ENCODE assay signal across 9 cellular contexts in genomic region chr3:13023251-13024055, GRCh38. TPM values are rescaled to one million over a fixed set of nuclear protein-coding genes. Genes with fewer than 3 reads are reported as not detected.
A peak's percentile ranks its signal among the peaks of the same experiment; 100 is the strongest.
DNase-seq lines count a peak whose midpoint lies in the region; ATAC-seq and TF ChIP-seq lines count a peak whose summit lies in the region.
"Had no signal": no experiment of that assay in that cellular context is flagged by ENCODE, and none has a peak within 500 bp of the region (broad histone marks: within the 10 kb centered on the region; RNA-seq: fewer than 3 reads in every experiment).

No MANE protein-coding gene starts in this region.

- H3K4me3 Mint-ChIP-seq in CD14-positive monocyte (no peak overlapping the region), progenitor cell of endocrine pancreas (ENCODE audit: low read depth) (no peak overlapping the region)

- H3K9me3 ChIP-seq in smooth muscle cell (replicated peaks; ENCODE audit: low read depth): no peaks in the 10 kb centered on the region

- H3K27me3 ChIP-seq in smooth muscle cell (ENCODE audit: low read depth): no peaks in the 10 kb centered on the region

- H3K36me3 Mint-ChIP-seq in CD14-positive monocyte (peaks cover 0 to 1% of the 10 kb centered on the region in 2 donors), progenitor cell of endocrine pancreas (ENCODE audit: insufficient read depth) (no peaks in the 10 kb centered on the region)

- no peaks in the 10 kb centered on the region for H3K79me2 ChIP-seq in smooth muscle cell (ENCODE audit: low read depth)

- H3K36me3 ChIP-seq in smooth muscle cell (ENCODE audit: low read depth): no peaks in the 10 kb centered on the region

- WGBS in smooth muscle cell (ENCODE audit: low lambda C conversion rate): 72% methylated on average over 5 of the region's 5 CpGs

- intact Hi-C loops in CD14-positive monocyte (cut with micrococcal nuclease): no loop called here

- peaks cover 22% of the 10 kb centered on the region for H3K4me1 Mint-ChIP-seq in CD14-positive monocyte
- no peaks in the 10 kb centered on the region for H3K4me1 Mint-ChIP-seq in progenitor cell of endocrine pancreas (ENCODE audit: low read depth)

- peaks cover 0 to 3% (median 0%) of the 10 kb centered on the region in 7 donors for H3K9me3 Mint-ChIP-seq in CD14-positive monocyte
- no peaks in the 10 kb centered on the region for H3K9me3 Mint-ChIP-seq in progenitor cell of endocrine pancreas (ENCODE audit: low read depth)

- peak overlapping the region in 1 of 7 donors; percentile 55 for H3K27ac Mint-ChIP-seq in CD14-positive monocyte
- H3K27ac Mint-ChIP-seq in progenitor cell of endocrine pancreas: no peak overlapping the region

- H3K4me3 ChIP-seq in GM12865 (ENCODE audit: low read depth, low read length) (no peak overlapping the region), choroid plexus epithelial cell (ENCODE audit: low read depth, low read length) (no peak overlapping the region), smooth muscle cell (no peak overlapping the region)

- no peak for TF ChIP-seq CTCF in GM12865 (IDR thresholded peaks at IDR 0.05; ENCODE audit: insufficient read depth, low read depth, low read length, missing control alignments)
- TF ChIP-seq CTCF in choroid plexus epithelial cell (conservative IDR thresholded peaks at IDR 0.05; ENCODE audit: low read depth, low read length): no peak
- no peak for TF ChIP-seq CTCF in smooth muscle cell (IDR thresholded peaks at IDR 0.05; ENCODE audit: borderline replicate concordance, insufficient read depth, poor library complexity, severe bottlenecking)
- no peak for TF ChIP-seq CTCF in CD14-positive monocyte (IDR thresholded peaks at IDR 0.05)
- no peak for TF ChIP-seq CTCF in progenitor cell of endocrine pancreas (IDR thresholded peaks at IDR 0.05; ENCODE audit: unreplicated experiment)

- peaks cover 30% of the 10 kb centered on the region for H3K4me1 ChIP-seq in smooth muscle cell (ENCODE audit: low read depth)

- peak overlapping the region; percentile 86 for H3K27ac ChIP-seq in smooth muscle cell (ENCODE audit: low read depth)

- peak overlapping the region; percentile 83 for H3K4me2 ChIP-seq in smooth muscle cell

- H2AFZ ChIP-seq in smooth muscle cell (ENCODE audit: low read depth): no peak overlapping the region

- no peaks in the 10 kb centered on the region for H4K20me1 ChIP-seq in smooth muscle cell (ENCODE audit: low read depth)

- ATAC-seq in HG03342 (IDR thresholded peaks at IDR 0.05; ENCODE audit: unreplicated experiment): peak; percentile 25
- no peak for ATAC-seq in HG03025 (IDR thresholded peaks at IDR 0.05; ENCODE audit: low FRiP score, unreplicated experiment)
- no peak for ATAC-seq in HG03571 (IDR thresholded peaks at IDR 0.05; ENCODE audit: unreplicated experiment)

- peaks cover 2 to 17% (median 7%) of the 10 kb centered on the region in 3 donors for H3K27me3 Mint-ChIP-seq in CD14-positive monocyte (ENCODE audit: low read depth in 3 of 3)
- peaks cover 14% of the 10 kb centered on the region for H3K27me3 Mint-ChIP-seq in progenitor cell of endocrine pancreas

- DNase-seq in GM12865 (ENCODE audit: low read depth) (peak; percentile 48), choroid plexus epithelial cell (ENCODE audit: low read depth) (peak; percentile 36), smooth muscle cell (lab: John Stamatoyannopoulos, UW; ENCODE audit: unreplicated experiment) (no peak), CD14-positive monocyte (ENCODE audit: low spot score) (no peak), progenitor cell of endocrine pancreas (ENCODE audit: low spot score, unreplicated experiment) (no peak)
- DNase-seq: activated CD4-positive, alpha-beta T cell treated with anti-CD3 and anti-CD28 coated beads, Interleukin-2, amount 50 U/mL, for 48 hours had no signal

- no peak overlapping the region for H3K9ac ChIP-seq in smooth muscle cell (ENCODE audit: low read depth)

- H3F3A ChIP-seq in smooth muscle cell (ENCODE audit: low read depth): peaks cover 11% of the 10 kb centered on the region

RNA-seq across cellular contexts. Expression of gene IQSEC1, which starts 49.8 kb away (rescaled TPM):
- 13.9 and 18.9 TPM in 2 replicates for total RNA-seq in smooth muscle cell
- polyA plus RNA-seq in smooth muscle cell: 19.8 and 26.0 TPM in 2 replicates
- 10 to 100 TPM; 17.7 to 30.3 TPM for polyA plus RNA-seq in CD14-positive monocyte
- 33.2 and 34.2 TPM in 2 replicates for total RNA-seq in progenitor cell of endocrine pancreas

Comparison
In these comparisons a context has a peak if more than half of its experiments do, and no peak if none do; other contexts are left out.
1. DNase-seq: peak in GM12865 (single experiment) and choroid plexus epithelial cell (single experiment); none in smooth muscle cell (single experiment), CD14-positive monocyte (single experiment) and progenitor cell of endocrine pancreas (single experiment).